ENCODE assay signal across 8 cellular contexts in genomic region chr12:75334384-75335030, GRCh38. TPM values are rescaled to one million over a fixed set of nuclear protein-coding genes. Genes with fewer than 3 reads are reported as not detected.
DNase-seq lines count a peak whose midpoint lies in the region; ATAC-seq and TF ChIP-seq lines count a peak whose summit lies in the region.

Gene GLIPR1L1, plus strand, starts transcription at chr12:75334670. Its CDS starts 59 bp downstream, at chr12:75334729.

- TF ChIP-seq POLR2A in gastroesophageal sphincter (IDR thresholded peaks at IDR 0.05): no peak

- peaks cover 0 to 19% (median 3%) of the 10 kb centered on the region in 3 donors for H3K4me1 ChIP-seq in gastroesophageal sphincter

- ATAC-seq in GM19468 (IDR thresholded peaks at IDR 0.05; ENCODE audit: extremely low read depth, unreplicated experiment) (peak; percentile 44), gastroesophageal sphincter (peak; percentile 88)

- 6 to 17% methylated on average over 7 to 19 of the region's 23 CpGs for WGBS in gastroesophageal sphincter (ENCODE audit: low coverage in 1 of 2), 2 donors

- peak within 1 kb of the TSS in 3 of 4 donors; percentile 40 to 64 (median 48) for H3K27ac ChIP-seq in gastroesophageal sphincter
- H3K27ac ChIP-seq in substantia nigra (ENCODE audit: low read depth, low read length, poor library complexity, severe bottlenecking): peak within 1 kb of the TSS; percentile 58

- no peaks in the 10 kb centered on the region for H3K36me3 ChIP-seq in gastroesophageal sphincter

- H3K9me3 ChIP-seq in gastroesophageal sphincter: no peaks in the 10 kb centered on the region

- peak; percentile 5 for DNase-seq in DMS153 (lab: John Stamatoyannopoulos, UW)
- peak; percentile 47 for DNase-seq in HPDE6-E6E7 (ENCODE audit: extremely low spot score)
- peak; percentile 83 for DNase-seq in RPMI8226
- peak; percentile 34 to 67 (median 64) for DNase-seq in activated naive CD4-positive, alpha-beta T cell (lab: John Stamatoyannopoulos, UW)
- peak; percentile 81 for DNase-seq in non-pigmented ciliary epithelial cell (ENCODE audit: low read depth)
- DNase-seq in substantia nigra (lab: John Stamatoyannopoulos, UW): peak; percentile 25 to 92 (median 77)

- TF ChIP-seq EP300 in gastroesophageal sphincter (IDR thresholded peaks at IDR 0.05): no peak

- H3K4me3 ChIP-seq in gastroesophageal sphincter: peak within 1 kb of the TSS; percentile 51 to 61

- no peaks in the 10 kb centered on the region for H3K27me3 ChIP-seq in gastroesophageal sphincter

- TF ChIP-seq CTCF in gastroesophageal sphincter (IDR thresholded peaks at IDR 0.05): peak; percentile 89 to 96 (median 90)

RNA-seq across cellular contexts. Expression of gene GLIPR1L1, which starts in this region (rescaled TPM):
- total RNA-seq in gastroesophageal sphincter: not detected

Comparison
In these comparisons a context has a peak if more than half of its experiments do, and no peak if none do; other contexts are left out.
1. Peak in every context shown above with its lines: DNase-seq, ATAC-seq, H3K4me3 ChIP-seq and H3K27ac ChIP-seq.
2. Peak in ATAC-seq, H3K4me3 ChIP-seq and H3K27ac ChIP-seq in gastroesophageal sphincter; RNA of the gene not detected or under 1 TPM.
3. DNase-seq: peak in every context shown above with its lines; median percentile 83 in RPMI8226; 81 in non-pigmented ciliary epithelial cell; 77 in substantia nigra; 64 in activated naive CD4-positive, alpha-beta T cell; 47 in HPDE6-E6E7; 5 in DMS153.